Comparison of ENCODE assay signal across 31 cellular contexts in genomic region chr12:28711411-28711810, GRCh38.
"Had no signal": no experiment of that assay in that cellular context is flagged by ENCODE, and none has a peak within 500 bp of the region (broad histone marks: within the 10 kb centered on the region; RNA-seq: fewer than 3 reads in every experiment).

No MANE protein-coding gene starts in this region.

- H3K27me3 Mint-ChIP-seq: activated CD4-positive, alpha-beta memory T cell treated with anti-CD3 and anti-CD28 coated beads, Interleukin-2, amount 10 ng/mL, durations not matched to agents 7 days and 5 days; activated naive CD8-positive, alpha-beta T cell treated with anti-CD3 and anti-CD28 coated beads, Interleukin-2, amount 10 ng/mL, durations not matched to agents 7 days and 5 days had no signal

- DNase-seq: activated CD4-positive, alpha-beta memory T cell treated with anti-CD3 and anti-CD28 coated beads, Interleukin-2, amount 10 ng/mL, durations not matched to agents 7 days and 5 days; activated CD4-positive, alpha-beta T cell treated with anti-CD3 and anti-CD28 coated beads for 1 hour; activated CD4-positive, alpha-beta T cell treated with anti-CD3 and anti-CD28 coated beads for 48 hours; activated CD4-positive, CD25-positive, alpha-beta regulatory T cell; activated CD8-positive, alpha-beta memory T cell treated with anti-CD3 and anti-CD28 coated beads for 24 hours; activated CD8-positive, alpha-beta memory T cell treated with anti-CD3 and anti-CD28 coated beads, Interleukin-2, amount 10 ng/mL, durations not matched to agents 7 days and 5 days; activated effector memory CD4-positive, alpha-beta T cell treated with anti-CD3 and anti-CD28 coated beads, Interleukin-2, amount 50 U/mL, for 16 hours; activated naive CD4-positive, alpha-beta T cell; activated naive CD4-positive, alpha-beta T cell treated with anti-CD3 and anti-CD28 coated beads, Interleukin-2, amount 50 U/mL, for 16 hours; activated naive CD8-positive, alpha-beta T cell treated with anti-CD3 and anti-CD28 coated beads, Interleukin-2, amount 10 ng/mL, durations not matched to agents 7 days and 5 days; activated T-cell treated with anti-CD3 and anti-CD28 coated beads, Interleukin-2, amount 50 U/mL, for 1 hour; activated T-cell treated with anti-CD3 and anti-CD28 coated beads, Interleukin-2, amount 50 U/mL, for 72 hours; amygdala; caudate nucleus; Karpas-422; KBM-7; NCI-H1105; NCI-H1436; NCI-H1694; NCI-H1930; NCI-H2081 treated with DMSO at 0.1 percent for 48 hours; NCI-H345; NCI-H524 treated with DMSO at 0.1 percent for 48 hours; SHP77 treated with DMSO at 0.1 percent for 48 hours; SW 1271; WERI-Rb-1 had no signal

- H3K36me3 Mint-ChIP-seq: activated CD8-positive, alpha-beta memory T cell treated with anti-CD3 and anti-CD28 coated beads, Interleukin-2, amount 10 ng/mL, durations not matched to agents 7 days and 5 days; activated naive CD8-positive, alpha-beta T cell treated with anti-CD3 and anti-CD28 coated beads, Interleukin-2, amount 10 ng/mL, durations not matched to agents 7 days and 5 days; brain had no signal

- H3K36me3 ChIP-seq: ascending aorta, SJSA1, WERI-Rb-1 had no signal

- H3K4me3 Mint-ChIP-seq: activated CD4-positive, alpha-beta memory T cell treated with anti-CD3 and anti-CD28 coated beads, Interleukin-2, amount 10 ng/mL, durations not matched to agents 7 days and 5 days; activated CD8-positive, alpha-beta memory T cell treated with anti-CD3 and anti-CD28 coated beads, Interleukin-2, amount 10 ng/mL, durations not matched to agents 7 days and 5 days; activated naive CD8-positive, alpha-beta T cell treated with anti-CD3 and anti-CD28 coated beads, Interleukin-2, amount 10 ng/mL, durations not matched to agents 7 days and 5 days; activated T-cell treated with anti-CD3 and anti-CD28 coated beads, Interleukin-2, amount 50 U/mL, for 72 hours; activated T-helper 17 cell treated with anti-CD3 and anti-CD28 coated beads, Interleukin-2, amount 50 U/mL, for 72 hours; brain had no signal

- H3K9me3 ChIP-seq: ascending aorta, SJSA1 had no signal

- H3K9me3 Mint-ChIP-seq: activated CD4-positive, alpha-beta memory T cell treated with anti-CD3 and anti-CD28 coated beads, Interleukin-2, amount 10 ng/mL, durations not matched to agents 7 days and 5 days; activated T-helper 17 cell treated with anti-CD3 and anti-CD28 coated beads, Interleukin-2, amount 50 U/mL, for 72 hours had no signal

- ATAC-seq: activated CD8-positive, alpha-beta memory T cell treated with anti-CD3 and anti-CD28 coated beads, Interleukin-2, amount 10 ng/mL, durations not matched to agents 7 days and 5 days; activated T-cell treated with anti-CD3 and anti-CD28 coated beads, Interleukin-2, amount 50 U/mL, for 72 hours; activated T-helper 17 cell treated with anti-CD3 and anti-CD28 coated beads, Interleukin-2, amount 50 U/mL, for 72 hours; Panc1 had no signal

- H3K4me3 ChIP-seq: ascending aorta, SJSA1 had no signal

- H3K27me3 ChIP-seq: ascending aorta, SJSA1 had no signal

- H3K27ac ChIP-seq: SJSA1, WERI-Rb-1 had no signal

- H3K4me1 Mint-ChIP-seq: activated CD4-positive, alpha-beta memory T cell treated with anti-CD3 and anti-CD28 coated beads, Interleukin-2, amount 10 ng/mL, durations not matched to agents 7 days and 5 days; activated CD8-positive, alpha-beta memory T cell treated with anti-CD3 and anti-CD28 coated beads, Interleukin-2, amount 10 ng/mL, durations not matched to agents 7 days and 5 days; activated naive CD8-positive, alpha-beta T cell treated with anti-CD3 and anti-CD28 coated beads, Interleukin-2, amount 10 ng/mL, durations not matched to agents 7 days and 5 days; activated T-helper 17 cell treated with anti-CD3 and anti-CD28 coated beads, Interleukin-2, amount 50 U/mL, for 72 hours; brain had no signal

- H3K27ac Mint-ChIP-seq: activated CD4-positive, alpha-beta memory T cell treated with anti-CD3 and anti-CD28 coated beads, Interleukin-2, amount 10 ng/mL, durations not matched to agents 7 days and 5 days; activated CD8-positive, alpha-beta memory T cell treated with anti-CD3 and anti-CD28 coated beads, Interleukin-2, amount 10 ng/mL, durations not matched to agents 7 days and 5 days; activated naive CD8-positive, alpha-beta T cell treated with anti-CD3 and anti-CD28 coated beads, Interleukin-2, amount 10 ng/mL, durations not matched to agents 7 days and 5 days; activated T-cell treated with anti-CD3 and anti-CD28 coated beads, Interleukin-2, amount 50 U/mL, for 72 hours; activated T-helper 17 cell treated with anti-CD3 and anti-CD28 coated beads, Interleukin-2, amount 50 U/mL, for 72 hours; brain had no signal
